In the genomic region with DNA sequence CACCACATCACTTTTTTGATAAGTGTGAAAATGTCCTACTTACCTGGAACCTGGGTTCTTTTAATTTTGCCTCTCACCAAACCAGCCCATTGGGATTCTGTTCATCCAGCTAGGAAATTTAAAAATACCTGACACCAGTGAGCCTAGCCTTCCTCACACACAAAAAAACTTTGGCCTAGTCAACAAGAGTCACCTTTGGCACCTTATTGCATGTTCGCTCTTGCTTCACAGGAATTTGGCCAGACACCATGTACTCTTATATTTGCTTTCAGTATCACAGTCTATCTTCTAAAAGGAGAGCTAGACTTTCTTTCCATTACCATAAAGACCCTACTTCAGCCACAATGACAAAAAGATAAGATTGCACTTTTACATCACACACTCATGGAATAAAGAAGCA, we compare ENCODE assay signal across 7 cellular contexts.
"Had no signal": no experiment of that assay in that cellular context is flagged by ENCODE, and none has a peak within 500 bp of the region (broad histone marks: within the 10 kb centered on the region; RNA-seq: fewer than 3 reads in every experiment).

No MANE protein-coding gene starts in this region.

- H3K4me1 Mint-ChIP-seq: IgD-negative memory B cell had no signal

- H3K27ac ChIP-seq: HL-60 had no signal

- FAIRE-seq: HTR-8/SVneo, K562 had no signal

- H3K27me3 Mint-ChIP-seq: IgD-negative memory B cell had no signal

- H3K4me3 ChIP-seq: K562 had no signal

- ATAC-seq: K562 had no signal

- H3K36me3 Mint-ChIP-seq: IgD-negative memory B cell had no signal

- DNase-seq: IMR-90, KBM-7, KG1 had no signal

- H3K4me3 Mint-ChIP-seq: IgD-negative memory B cell had no signal

- H3K27ac Mint-ChIP-seq: IgD-negative memory B cell had no signal
